ENCODE assay signal across 8 cellular contexts in genomic region chr6:108589244-108589730, GRCh38. TPM values are rescaled to one million over a fixed set of nuclear protein-coding genes. Genes with fewer than 3 reads are reported as not detected.
DNase-seq lines count a peak whose midpoint lies in the region; ATAC-seq, FAIRE-seq and TF ChIP-seq lines count a peak whose summit lies in the region.

No MANE protein-coding gene starts in this region.

- peaks cover 30% of the 10 kb centered on the region for H3K4me1 Mint-ChIP-seq in activated CD4-positive, alpha-beta T cell treated with anti-CD3 and anti-CD28 coated beads, Interleukin-2, amount 10 ng/mL, durations not matched to agents 7 days and 5 days
- peaks cover 82% of the 10 kb centered on the region for H3K4me1 Mint-ChIP-seq in mesothelial cell of epicardium

- POLR2A ChIA-PET in activated CD4-positive, alpha-beta T cell treated with anti-CD3 and anti-CD28 coated beads, Interleukin-2, amount 10 ng/mL, durations not matched to agents 7 days and 5 days (lab: Charles Lee): no interaction called here

- peak overlapping the region in 2 of 4 donors; percentile 17 to 20 for H3K4me3 ChIP-seq in tibial nerve

- 5 to 13% methylated on average over 6 of the region's 6 CpGs for WGBS in tibial nerve, 2 donors

- TF ChIP-seq EP300 in tibial nerve (IDR thresholded peaks at IDR 0.05): peak; percentile 96 to 100

- H3K36me3 Mint-ChIP-seq in activated CD4-positive, alpha-beta T cell treated with anti-CD3 and anti-CD28 coated beads, Interleukin-2, amount 10 ng/mL, durations not matched to agents 7 days and 5 days (ENCODE audit: low read depth): peaks cover 2% of the 10 kb centered on the region
- H3K36me3 Mint-ChIP-seq in mesothelial cell of epicardium: no peaks in the 10 kb centered on the region

- H3K36me3 ChIP-seq in tibial nerve: no peaks in the 10 kb centered on the region

- no peak for TF ChIP-seq POLR2A in erythroblast (IDR thresholded peaks at IDR 0.05; ENCODE audit: low read length)
- TF ChIP-seq POLR2A in tibial nerve (IDR thresholded peaks at IDR 0.05): peak in 1 of 2 donors; percentile 45

- H3K9me3 ChIP-seq in tibial nerve: no peaks in the 10 kb centered on the region

- ATAC-seq in GM18517 (IDR thresholded peaks at IDR 0.05; ENCODE audit: unreplicated experiment): no peak

- H3K27me3 Mint-ChIP-seq in activated CD4-positive, alpha-beta T cell treated with anti-CD3 and anti-CD28 coated beads, Interleukin-2, amount 10 ng/mL, durations not matched to agents 7 days and 5 days: no peaks in the 10 kb centered on the region
- H3K27me3 Mint-ChIP-seq in mesothelial cell of epicardium (ENCODE audit: low read depth): no peaks in the 10 kb centered on the region

- peak overlapping the region; percentile 33 for H3K27ac Mint-ChIP-seq in activated CD4-positive, alpha-beta T cell treated with anti-CD3 and anti-CD28 coated beads, Interleukin-2, amount 10 ng/mL, durations not matched to agents 7 days and 5 days
- H3K27ac Mint-ChIP-seq in mesothelial cell of epicardium: peak overlapping the region; percentile 84

- no peak for DNase-seq in activated CD4-positive, alpha-beta T cell treated with anti-CD3 and anti-CD28 coated beads, Interleukin-2, amount 10 ng/mL, durations not matched to agents 7 days and 5 days
- DNase-seq in activated CD4-positive, alpha-beta T cell treated with anti-CD3 and anti-CD28 coated beads for 1 hour: no peak
- DNase-seq in RCC 7860 (ENCODE audit: low spot score) (peak; percentile 24), erythroblast (lab: John Stamatoyannopoulos, UW) (peak; percentile 79 to 83), mesothelial cell of epicardium (ENCODE audit: low spot score in 2 of 2, unreplicated experiment in 2 of 2) (no peak), tibial nerve (ENCODE audit: low spot score in 2 of 2) (peak; percentile 67 to 76)
- DNase-seq in activated CD4-positive, alpha-beta T cell treated with anti-CD3 and anti-CD28 coated beads, Interleukin-2, amount 50 U/mL, for 48 hours: no peak

- peak; percentile 8 for FAIRE-seq in RCC 7860 (lab: Jason Lieb, UNC)

- H3K27me3 ChIP-seq in tibial nerve: no peaks in the 10 kb centered on the region

- H3K27ac ChIP-seq in tibial nerve: peak overlapping the region; percentile 84 to 93 (median 86)

- H3K4me1 ChIP-seq in tibial nerve: peaks cover 6 to 98% (median 93%) of the 10 kb centered on the region in 4 donors

- no peaks in the 10 kb centered on the region for H3K9me3 Mint-ChIP-seq in activated CD4-positive, alpha-beta T cell treated with anti-CD3 and anti-CD28 coated beads, Interleukin-2, amount 10 ng/mL, durations not matched to agents 7 days and 5 days
- H3K9me3 Mint-ChIP-seq in mesothelial cell of epicardium: no peaks in the 10 kb centered on the region

- H3K4me3 Mint-ChIP-seq in activated CD4-positive, alpha-beta T cell treated with anti-CD3 and anti-CD28 coated beads, Interleukin-2, amount 10 ng/mL, durations not matched to agents 7 days and 5 days: no peak overlapping the region
- peak overlapping the region; percentile 5 for H3K4me3 Mint-ChIP-seq in mesothelial cell of epicardium

- CTCF ChIA-PET in activated CD4-positive, alpha-beta T cell treated with anti-CD3 and anti-CD28 coated beads, Interleukin-2, amount 10 ng/mL, durations not matched to agents 7 days and 5 days (lab: Charles Lee): interaction anchor here (0.5 kb wide), 1 partner anchor 67 kb away, joined by 3 read pairs; no protein-coding TSS in a partner anchor

- TF ChIP-seq CTCF in mesothelial cell of epicardium (IDR thresholded peaks at IDR 0.05; ENCODE audit: unreplicated experiment) (no peak), tibial nerve (IDR thresholded peaks at IDR 0.05) (peak in 1 of 5 experiments; percentile 24)

RNA-seq across cellular contexts. Expression of gene FOXO3, which starts 28.6 kb away (rescaled TPM):
- total RNA-seq in activated CD4-positive, alpha-beta T cell treated with anti-CD3 and anti-CD28 coated beads, Interleukin-2, amount 10 ng/mL, durations not matched to agents 7 days and 5 days: 10 to 100 TPM; 11.2 to 12.8 TPM
- total RNA-seq in mesothelial cell of epicardium (56.6 to 58.3 TPM (median 57.9 TPM) in 3 replicates), tibial nerve (100 to 1,000 TPM; 146 to 200 (median 166) TPM)

Comparison
In these comparisons a context has a peak if more than half of its experiments do, and no peak if none do; other contexts are left out.
1. DNase-seq: peak in RCC 7860 (single experiment), erythroblast (2 of 2) and tibial nerve (2 of 2); none in activated CD4-positive, alpha-beta T cell treated with anti-CD3 and anti-CD28 coated beads, Interleukin-2, amount 10 ng/mL, durations not matched to agents 7 days and 5 days (single experiment), activated CD4-positive, alpha-beta T cell treated with anti-CD3 and anti-CD28 coated beads for 1 hour (single experiment), mesothelial cell of epicardium (0 of 2) and activated CD4-positive, alpha-beta T cell treated with anti-CD3 and anti-CD28 coated beads, Interleukin-2, amount 50 U/mL, for 48 hours (0 of 2).